8 cellular contexts compared by ENCODE assay signal in genomic region chr11:112280268-112281126, GRCh38. TPM values are rescaled to one million over a fixed set of nuclear protein-coding genes. Genes with fewer than 3 reads are reported as not detected.
DNase-seq lines count a peak whose midpoint lies in the region; ATAC-seq and FAIRE-seq lines count a peak whose summit lies in the region.

No MANE protein-coding gene starts in this region.

- no peaks in the 10 kb centered on the region for H3K36me3 Mint-ChIP-seq in T-helper 1 cell treated with Interleukin-12 subunit alpha and Interleukin-12 subunit beta and Interleukin-4 antibody, amounts not matched to agents 30 μg/mL and 1 μg/mL, for 36 hours (ENCODE audit: low read depth)

- peaks cover 5% of the 10 kb centered on the region for H3K27me3 Mint-ChIP-seq in T-helper 1 cell treated with Interleukin-12 subunit alpha and Interleukin-12 subunit beta and Interleukin-4 antibody, amounts not matched to agents 30 μg/mL and 1 μg/mL, for 36 hours (ENCODE audit: low read depth)

- peak overlapping the region; percentile 68 for H3K27ac ChIP-seq in angular gyrus (ENCODE audit: low read depth, low read length)

- H3K4me1 Mint-ChIP-seq in T-helper 1 cell treated with Interleukin-12 subunit alpha and Interleukin-12 subunit beta and Interleukin-4 antibody, amounts not matched to agents 30 μg/mL and 1 μg/mL, for 36 hours (ENCODE audit: low read depth), result peaks cover 28% of the 10 kb centered on the region

- H3K4me3 Mint-ChIP-seq in T-helper 1 cell treated with Interleukin-12 subunit alpha and Interleukin-12 subunit beta and Interleukin-4 antibody, amounts not matched to agents 30 μg/mL and 1 μg/mL, for 36 hours, result peak overlapping the region; percentile 89

- peak; percentile 36 for DNase-seq in NCI-H1417 treated with DMSO at 0.1 percent for 48 hours (lab: John Stamatoyannopoulos, UW)
- peak; percentile 80 for DNase-seq in hepatic stellate cell (ENCODE audit: low spot score)
- peak; percentile 71 for DNase-seq in renal cortical epithelial cell (ENCODE audit: low read depth)

- peak overlapping the region; percentile 79 for H3K27ac Mint-ChIP-seq in T-helper 1 cell treated with Interleukin-12 subunit alpha and Interleukin-12 subunit beta and Interleukin-4 antibody, amounts not matched to agents 30 μg/mL and 1 μg/mL, for 36 hours

- no peaks in the 10 kb centered on the region for H3K9me3 Mint-ChIP-seq in T-helper 1 cell treated with Interleukin-12 subunit alpha and Interleukin-12 subunit beta and Interleukin-4 antibody, amounts not matched to agents 30 μg/mL and 1 μg/mL, for 36 hours

- peak; percentile 72 for FAIRE-seq in G401.6 (lab: Jason Lieb, UNC)

- ATAC-seq in HG02588 (IDR thresholded peaks at IDR 0.05; ENCODE audit: unreplicated experiment), result peak; percentile 88
- ATAC-seq in HG03196 (IDR thresholded peaks at IDR 0.05; ENCODE audit: unreplicated experiment), result no peak

RNA-seq across cellular contexts. Expression of gene PLET1, which starts 19.8 kb away (rescaled TPM):
- not detected in 2 replicates for total RNA-seq in renal cortical epithelial cell

RNA-seq across cellular contexts. Expression of gene PTS, which starts 54.3 kb away (rescaled TPM):
- total RNA-seq in renal cortical epithelial cell, result 43.5 and 56.8 TPM in 2 replicates
